20 cellular contexts compared by ENCODE assay signal in the genomic region with DNA sequence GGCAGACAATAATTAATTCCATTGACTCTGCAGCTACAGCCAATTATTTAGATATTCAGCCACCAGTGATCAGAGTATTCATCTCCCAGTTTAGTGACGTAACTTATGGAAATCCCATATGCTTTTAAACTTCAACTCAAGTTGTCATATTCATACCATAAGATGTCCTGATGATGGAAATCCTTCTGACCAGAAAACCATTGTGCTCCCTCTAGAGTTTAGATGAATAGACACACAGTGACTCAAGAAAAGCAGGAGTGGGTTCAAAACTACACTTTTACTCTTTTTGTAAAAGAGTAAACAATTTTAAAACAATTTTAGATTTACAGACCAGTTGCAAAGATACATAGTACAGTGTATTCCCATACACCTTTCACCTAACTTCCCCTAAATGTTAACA.
"Had no signal": no experiment of that assay in that cellular context is flagged by ENCODE, and none has a peak within 500 bp of the region (broad histone marks: within the 10 kb centered on the region; RNA-seq: fewer than 3 reads in every experiment).

No MANE protein-coding gene starts in this region.

- H3K27me3 ChIP-seq: body of pancreas, ovary, suprapubic skin, transverse colon, uterus had no signal

- H3K9me3 ChIP-seq: body of pancreas, ovary, psoas muscle, suprapubic skin, transverse colon, uterus had no signal

- H3K4me3 ChIP-seq: body of pancreas, ovary, psoas muscle, suprapubic skin, transverse colon, uterus had no signal

- DNase-seq: activated CD4-positive, alpha-beta T cell treated with anti-CD3 and anti-CD28 coated beads, Interleukin-2, amount 10 ng/mL, durations not matched to agents 7 days and 5 days; activated CD8-positive, alpha-beta T cell treated with anti-CD3 and anti-CD28 coated beads, Interleukin-2, amount 10 ng/mL, durations not matched to agents 7 days and 5 days; activated naive CD4-positive, alpha-beta T cell treated with anti-CD3 and anti-CD28 coated beads for 36 hours; activated T-cell treated with anti-CD3 and anti-CD28 coated beads, Interleukin-2, amount 50 U/mL, for 24 hours; body of pancreas; caudate nucleus; cortex of kidney; mesenchymal stem cell; naive thymus-derived CD8-positive, alpha-beta T cell; ovary; psoas muscle; right cardiac atrium; small intestine; stimulated activated CD4-positive, alpha-beta T cell treated with anti-CD3 and anti-CD28 coated beads, Interleukin-15, amount 100 ng/mL, for 24 hours; stimulated activated CD4-positive, alpha-beta T cell treated with anti-CD3 and anti-CD28 coated beads, Interleukin-2, amount 100 ng/mL, for 48 hours; stimulated activated naive CD8-positive, alpha-beta T cell treated with anti-CD3 and anti-CD28 coated beads, Interleukin-15, amount 100 ng/mL, for 72 hours; transverse colon; uterus had no signal

- H3K36me3 ChIP-seq: ovary, suprapubic skin, transverse colon, uterus had no signal

- H3K4me1 ChIP-seq: body of pancreas, psoas muscle, suprapubic skin, transverse colon, uterus had no signal

- H3K27ac ChIP-seq: body of pancreas, ovary, psoas muscle, suprapubic skin, transverse colon, uterus had no signal

- ATAC-seq: activated CD4-positive, CD25-positive, alpha-beta regulatory T cell treated with anti-CD3 and anti-CD28 coated beads, Interleukin-2, amount 50 U/mL, for 24 hours; activated CD8-positive, alpha-beta T cell treated with anti-CD3 and anti-CD28 coated beads, Interleukin-2, amount 10 ng/mL, durations not matched to agents 7 days and 5 days; body of pancreas; naive thymus-derived CD8-positive, alpha-beta T cell; psoas muscle; right cardiac atrium; stimulated activated naive CD8-positive, alpha-beta T cell treated with anti-CD3 and anti-CD28 coated beads, Interleukin-15, amount 100 ng/mL, for 72 hours had no signal
